ENCODE assay signal across 20 cellular contexts in the genomic region with DNA sequence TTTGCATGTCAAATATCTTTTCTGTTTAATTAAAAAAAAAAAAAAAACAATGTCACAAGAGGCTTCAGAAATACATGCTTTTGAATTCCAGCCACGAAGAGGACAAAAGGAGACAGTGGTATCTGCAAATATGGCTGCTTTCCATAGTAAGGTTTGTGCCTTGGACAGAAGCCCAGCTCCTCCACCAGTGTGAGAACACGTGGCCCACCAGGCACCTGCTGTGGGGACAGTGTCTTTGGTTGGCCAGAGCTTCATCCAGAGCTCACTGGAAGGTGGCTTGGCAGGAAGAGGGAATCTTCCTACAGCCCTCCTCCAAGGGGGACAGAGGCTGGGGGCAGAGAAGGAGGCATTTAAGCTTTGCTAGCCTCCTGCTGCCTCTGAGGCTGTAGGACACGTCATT.
"Had no signal": no experiment of that assay in that cellular context is flagged by ENCODE, and none has a peak within 500 bp of the region (broad histone marks: within the 10 kb centered on the region; RNA-seq: fewer than 3 reads in every experiment).

No MANE protein-coding gene starts in this region.

- H3K4me3 Mint-ChIP-seq: activated CD8-positive, alpha-beta T cell treated with anti-CD3 and anti-CD28 coated beads for 36 hours; activated T-cell treated with anti-CD3 and anti-CD28 coated beads, Interleukin-2, amount 50 U/mL, for 4 hours; WTC11 had no signal

- DNase-seq: activated CD4-positive, alpha-beta T cell treated with anti-CD3 and anti-CD28 coated beads for 48 hours; activated CD8-positive, alpha-beta T cell treated with anti-CD3 and anti-CD28 coated beads for 36 hours; activated effector memory CD4-positive, alpha-beta T cell treated with anti-CD3 and anti-CD28 coated beads, Interleukin-2, amount 50 U/mL, for 16 hours; activated T-cell treated with anti-CD3 and anti-CD28 coated beads, Interleukin-2, amount 50 U/mL, for 4 hours; amygdala; body of pancreas; central memory CD4-positive, alpha-beta T cell; cortex of kidney; effector CD4-positive, alpha-beta T cell; hypothalamus; kidney; pancreas; stimulated activated CD4-positive, alpha-beta T cell treated with anti-CD3 and anti-CD28 coated beads, Interleukin-12 subunit alpha, Interleukin-12 subunit beta, amount 100 ng/mL, for 4 hours; stimulated activated CD4-positive, alpha-beta T cell treated with anti-CD3 and anti-CD28 coated beads, Interleukin-2, amount 100 ng/mL, for 24 hours; stimulated activated naive B cell treated with anti-CD40 and anti-IgM and Interleukin-4, amounts not matched to agents 10 μg/mL and 1 μg/mL and 100 μg/mL, for 72 hours; T-helper 2 cell had no signal

- H3K27me3 ChIP-seq: body of pancreas, esophagus muscularis mucosa, pancreas, tibial nerve had no signal

- H3K36me3 ChIP-seq: pancreas had no signal

- H3K9me3 ChIP-seq: body of pancreas, esophagus muscularis mucosa, pancreas, tibial nerve had no signal

- H3K4me1 ChIP-seq: body of pancreas, esophagus muscularis mucosa, pancreas had no signal

- H3K27ac ChIP-seq: body of pancreas, esophagus muscularis mucosa, pancreas, tibial nerve had no signal

- ATAC-seq: activated CD8-positive, alpha-beta T cell treated with anti-CD3 and anti-CD28 coated beads for 36 hours; activated T-cell treated with anti-CD3 and anti-CD28 coated beads, Interleukin-2, amount 50 U/mL, for 4 hours; body of pancreas; stimulated activated naive B cell treated with anti-CD40 and anti-IgM and Interleukin-4, amounts not matched to agents 10 μg/mL and 1 μg/mL and 100 μg/mL, for 72 hours; WTC11 had no signal

- H3K4me3 ChIP-seq: body of pancreas, esophagus muscularis mucosa, pancreas, tibial nerve had no signal

- H3K36me3 Mint-ChIP-seq: activated naive CD8-positive, alpha-beta T cell had no signal

- H3K27ac Mint-ChIP-seq: activated CD8-positive, alpha-beta T cell treated with anti-CD3 and anti-CD28 coated beads for 36 hours; WTC11 had no signal
